In the genomic region with DNA sequence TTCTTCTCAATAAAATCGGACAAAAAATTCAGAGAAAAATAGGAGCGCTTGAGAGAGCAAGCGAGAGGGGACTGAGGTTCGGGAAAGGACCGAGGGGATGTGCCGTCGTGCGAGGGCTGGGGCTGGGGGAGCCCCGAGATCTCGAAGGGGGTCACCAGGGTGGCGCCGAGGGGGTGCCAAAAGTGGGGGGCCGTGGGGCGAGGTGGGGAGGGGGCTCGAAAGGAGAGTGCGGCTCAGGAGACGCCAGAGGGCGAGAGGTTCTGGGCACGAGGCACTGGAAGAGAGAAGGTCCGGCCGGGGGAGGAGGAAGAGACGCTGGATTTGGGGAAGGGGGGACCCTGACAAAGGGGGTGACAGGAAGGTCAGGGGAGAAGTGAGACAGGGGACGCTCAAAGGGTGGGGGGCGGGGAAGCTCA, we compare ENCODE assay signal across 1 cellular context.
TF ChIP-seq lines count a peak whose summit lies in the region.

No MANE protein-coding gene starts in this region.

TF ChIP-seq in GM12878, 131 proteins besides CTCF, POLR2A, EP300 and RAD21 (continued from another document):
- TF ChIP-seq, protein P1, sequence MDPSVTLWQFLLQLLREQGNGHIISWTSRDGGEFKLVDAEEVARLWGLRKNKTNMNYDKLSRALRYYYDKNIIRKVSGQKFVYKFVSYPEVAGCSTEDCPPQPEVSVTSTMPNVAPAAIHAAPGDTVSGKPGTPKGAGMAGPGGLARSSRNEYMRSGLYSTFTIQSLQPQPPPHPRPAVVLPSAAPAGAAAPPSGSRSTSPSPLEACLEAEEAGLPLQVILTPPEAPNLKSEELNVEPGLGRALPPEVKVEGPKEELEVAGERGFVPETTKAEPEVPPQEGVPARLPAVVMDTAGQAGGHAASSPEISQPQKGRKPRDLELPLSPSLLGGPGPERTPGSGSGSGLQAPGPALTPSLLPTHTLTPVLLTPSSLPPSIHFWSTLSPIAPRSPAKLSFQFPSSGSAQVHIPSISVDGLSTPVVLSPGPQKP (IDR thresholded peaks at IDR 0.05; ENCODE audit: low read depth, low read length), result no peak
- no peak for TF ChIP-seq SIX5 (IDR thresholded peaks at IDR 0.05; ENCODE audit: low read depth, low read length, severe bottlenecking)
- no peak for TF ChIP-seq TAF1 (IDR thresholded peaks at IDR 0.05; ENCODE audit: borderline replicate concordance, low read depth, low read length)
- no peak for TF ChIP-seq HCFC1 (IDR thresholded peaks at IDR 0.05; ENCODE audit: low read length)
- TF ChIP-seq CBX5 (IDR thresholded peaks at IDR 0.05; ENCODE audit: low read depth), result no peak
- TF ChIP-seq BHLHE40 (IDR thresholded peaks at IDR 0.05; ENCODE audit: borderline replicate concordance in 1 of 2, low read depth in 2 of 2, low read length in 1 of 2), result no peak
- TF ChIP-seq MTA2 (IDR thresholded peaks at IDR 0.05; ENCODE audit: low read depth), result no peak
- TF ChIP-seq PML (IDR thresholded peaks at IDR 0.05; ENCODE audit: low read length), result no peak
- no peak for TF ChIP-seq CHD1 (IDR thresholded peaks at IDR 0.05; ENCODE audit: low read depth, low read length)
